19 cellular contexts compared by ENCODE assay signal in the genomic region with DNA sequence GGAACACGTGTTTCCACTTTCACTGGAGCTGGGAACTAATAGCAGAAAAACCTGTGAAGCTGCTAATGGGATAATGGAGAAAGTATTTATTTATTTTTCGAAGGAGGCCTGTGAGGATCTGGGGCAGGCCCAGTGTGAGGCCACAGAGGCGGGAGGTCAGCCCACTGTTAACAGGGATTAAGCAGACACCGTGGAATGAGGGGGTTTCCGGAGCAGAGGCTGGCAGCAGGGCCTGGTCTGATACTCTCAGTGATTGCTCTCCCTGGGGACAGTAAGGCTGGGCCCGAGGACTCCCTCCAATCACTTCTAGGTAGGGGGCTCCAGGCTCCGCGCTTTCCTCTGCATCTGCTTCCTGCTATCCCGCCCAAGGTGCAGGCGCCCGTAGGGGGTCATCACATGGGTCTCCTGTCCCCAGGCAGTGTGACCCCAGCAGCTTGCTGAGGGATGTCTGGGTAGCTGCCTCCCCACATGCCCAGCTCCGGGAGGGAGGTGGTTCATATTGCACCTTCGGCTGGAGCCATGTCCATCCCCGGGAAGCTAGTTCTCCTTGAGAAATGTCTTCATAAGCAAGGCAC. TPM values are rescaled to one million over a fixed set of nuclear protein-coding genes. Genes with fewer than 3 reads are reported as not detected.
"Had no signal": no experiment of that assay in that cellular context is flagged by ENCODE, and none has a peak within 500 bp of the region (broad histone marks: within the 10 kb centered on the region; RNA-seq: fewer than 3 reads in every experiment).

No MANE protein-coding gene starts in this region.

- H3K4me3 ChIP-seq: breast epithelium, ovary, sigmoid colon had no signal

- H3K36me3 Mint-ChIP-seq: memory B cell, type B pancreatic cell had no signal

- H3K27ac Mint-ChIP-seq: memory B cell, type B pancreatic cell had no signal

- H3K27ac ChIP-seq: breast epithelium, ovary, sigmoid colon had no signal

- H3K4me1 Mint-ChIP-seq: memory B cell; stimulated activated naive CD8-positive, alpha-beta T cell treated with anti-CD3 and anti-CD28 coated beads, Interleukin-15, amount 100 ng/mL, for 72 hours had no signal

- H3K9me3 Mint-ChIP-seq: memory B cell; stimulated activated naive CD8-positive, alpha-beta T cell treated with anti-CD3 and anti-CD28 coated beads, Interleukin-15, amount 100 ng/mL, for 72 hours; type B pancreatic cell had no signal

- H3K9me3 ChIP-seq: breast epithelium, ovary, sigmoid colon had no signal

- ATAC-seq: activated CD4-positive, CD25-positive, alpha-beta regulatory T cell treated with anti-CD3 and anti-CD28 coated beads, Interleukin-2, amount 50 U/mL, for 24 hours; left ventricle myocardium superior; stimulated activated naive CD8-positive, alpha-beta T cell treated with anti-CD3 and anti-CD28 coated beads, Interleukin-15, amount 100 ng/mL, for 72 hours had no signal

- H3K4me3 Mint-ChIP-seq: memory B cell; stimulated activated naive CD8-positive, alpha-beta T cell treated with anti-CD3 and anti-CD28 coated beads, Interleukin-15, amount 100 ng/mL, for 72 hours; type B pancreatic cell had no signal

- H3K4me1 ChIP-seq: breast epithelium had no signal

- H3K27me3 ChIP-seq: ovary had no signal

- DNase-seq: activated CD4-positive, alpha-beta T cell treated with anti-CD3 and anti-CD28 coated beads, Interleukin-2, amount 50 U/mL, for 1 hour; activated naive CD4-positive, alpha-beta T cell; anterior cingulate cortex; cerebellar nuclear complex; dermis blood vessel endothelial cell; left ventricle myocardium superior; ovary; sigmoid colon; stimulated activated CD4-positive, alpha-beta T cell treated with anti-CD3 and anti-CD28 coated beads, Interleukin-1b, Interleukin-23, amount 100 ng/mL, for 48 hours; stimulated activated naive CD8-positive, alpha-beta T cell treated with anti-CD3 and anti-CD28 coated beads, Interleukin-15, amount 100 ng/mL, for 72 hours; T-helper 9 cell had no signal

- H3K36me3 ChIP-seq: breast epithelium, ovary, sigmoid colon had no signal

RNA-seq across cellular contexts. Expression of a gene that starts 28.8 kb away (rescaled TPM):
- total RNA-seq: activated CD8-positive, alpha-beta memory T cell treated with anti-CD3 and anti-CD28 coated beads for 36 hours; dermis blood vessel endothelial cell; epithelial cell of proximal tubule; temporal lobe had no signal
- polyA plus RNA-seq: neural cell had no signal
